1 cellular context compared by ENCODE assay signal in genomic region chr12:64625243-64626077, GRCh38.
TF ChIP-seq lines count a peak whose summit lies in the region.

No MANE protein-coding gene starts in this region.

TF ChIP-seq in K562, 482 proteins besides CTCF, POLR2A, EP300 and RAD21 (continued from another document and continues in another):
- TF ChIP-seq, protein P1, sequence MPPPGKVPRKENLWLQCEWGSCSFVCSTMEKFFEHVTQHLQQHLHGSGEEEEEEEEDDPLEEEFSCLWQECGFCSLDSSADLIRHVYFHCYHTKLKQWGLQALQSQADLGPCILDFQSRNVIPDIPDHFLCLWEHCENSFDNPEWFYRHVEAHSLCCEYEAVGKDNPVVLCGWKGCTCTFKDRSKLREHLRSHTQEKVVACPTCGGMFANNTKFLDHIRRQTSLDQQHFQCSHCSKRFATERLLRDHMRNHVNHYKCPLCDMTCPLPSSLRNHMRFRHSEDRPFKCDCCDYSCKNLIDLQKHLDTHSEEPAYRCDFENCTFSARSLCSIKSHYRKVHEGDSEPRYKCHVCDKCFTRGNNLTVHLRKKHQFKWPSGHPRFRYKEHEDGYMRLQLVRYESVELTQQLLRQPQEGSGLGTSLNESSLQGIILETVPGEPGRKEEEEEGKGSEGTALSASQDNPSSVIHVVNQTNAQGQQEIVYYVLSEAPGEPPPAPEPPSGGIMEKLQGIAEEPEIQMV (tag; conservative IDR thresholded peaks at IDR 0.05; ENCODE audit: low read depth) = no peak
- TF ChIP-seq BRD9 (IDR thresholded peaks at IDR 0.05; ENCODE audit: low read depth, partially characterized antibody) = peak; percentile 75
- no peak for TF ChIP-seq ZNF232 (CRISPR knock-in tag; IDR thresholded peaks at IDR 0.05)
- peak in 1 of 2 experiments; percentile 32; a peak in 1 of 4 replicates for TF ChIP-seq HDAC1 (IDR thresholded peaks at IDR 0.05)
- no peak for TF ChIP-seq PTRF (tag; IDR thresholded peaks at IDR 0.05)
- no peak for TF ChIP-seq PCBP2 (IDR thresholded peaks at IDR 0.05; ENCODE audit: low read depth, low read length, poor library complexity, severe bottlenecking)
- peak; percentile 96 for TF ChIP-seq ZNF384 (IDR thresholded peaks at IDR 0.05; ENCODE audit: low read depth, low read length)
- TF ChIP-seq, protein P2, sequence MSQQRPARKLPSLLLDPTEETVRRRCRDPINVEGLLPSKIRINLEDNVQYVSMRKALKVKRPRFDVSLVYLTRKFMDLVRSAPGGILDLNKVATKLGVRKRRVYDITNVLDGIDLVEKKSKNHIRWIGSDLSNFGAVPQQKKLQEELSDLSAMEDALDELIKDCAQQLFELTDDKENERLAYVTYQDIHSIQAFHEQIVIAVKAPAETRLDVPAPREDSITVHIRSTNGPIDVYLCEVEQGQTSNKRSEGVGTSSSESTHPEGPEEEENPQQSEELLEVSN (IDR thresholded peaks at IDR 0.05; ENCODE audit: borderline replicate concordance in 1 of 2, extremely low read depth in 1 of 2, insufficient read depth in 1 of 2, insufficient read length in 1 of 2, low read depth in 1 of 2, low read length in 1 of 2, poor library complexity in 1 of 2, severe bottlenecking in 1 of 2) = no peak
- no peak for TF ChIP-seq ZBTB1 (CRISPR knock-in tag; IDR thresholded peaks at IDR 0.05; ENCODE audit: borderline replicate concordance, low read depth)
- peak; percentile 83; the same call in 1 of the 2 replicates for TF ChIP-seq NBN (IDR thresholded peaks at IDR 0.05; ENCODE audit: low read depth)
- no peak for TF ChIP-seq HNRNPK (IDR thresholded peaks at IDR 0.05; ENCODE audit: low read depth, low read length, poor library complexity, severe bottlenecking)
- 0 out of 2 replicates have a peak, but pooled peaks have one; percentile 30 for TF ChIP-seq BCL6 (CRISPR knock-in tag; IDR thresholded peaks at IDR 0.05)
- TF ChIP-seq NFRKB (IDR thresholded peaks at IDR 0.05; ENCODE audit: low read depth) = 0 out of 2 replicates have a peak, but pooled peaks have one; percentile 75
- TF ChIP-seq, protein P3, sequence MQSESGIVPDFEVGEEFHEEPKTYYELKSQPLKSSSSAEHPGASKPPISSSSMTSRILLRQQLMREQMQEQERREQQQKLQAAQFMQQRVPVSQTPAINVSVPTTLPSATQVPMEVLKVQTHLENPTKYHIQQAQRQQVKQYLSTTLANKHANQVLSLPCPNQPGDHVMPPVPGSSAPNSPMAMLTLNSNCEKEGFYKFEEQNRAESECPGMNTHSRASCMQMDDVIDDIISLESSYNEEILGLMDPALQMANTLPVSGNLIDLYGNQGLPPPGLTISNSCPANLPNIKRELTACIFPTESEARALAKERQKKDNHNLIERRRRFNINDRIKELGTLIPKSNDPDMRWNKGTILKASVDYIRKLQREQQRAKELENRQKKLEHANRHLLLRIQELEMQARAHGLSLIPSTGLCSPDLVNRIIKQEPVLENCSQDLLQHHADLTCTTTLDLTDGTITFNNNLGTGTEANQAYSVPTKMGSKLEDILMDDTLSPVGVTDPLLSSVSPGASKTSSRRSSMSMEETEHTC (IDR thresholded peaks at IDR 0.05) = peak; percentile 91
- TF ChIP-seq RBM39 (optimal IDR thresholded peaks at IDR 0.05; ENCODE audit: low read depth, low read length) = no peak
- TF ChIP-seq, protein P4, sequence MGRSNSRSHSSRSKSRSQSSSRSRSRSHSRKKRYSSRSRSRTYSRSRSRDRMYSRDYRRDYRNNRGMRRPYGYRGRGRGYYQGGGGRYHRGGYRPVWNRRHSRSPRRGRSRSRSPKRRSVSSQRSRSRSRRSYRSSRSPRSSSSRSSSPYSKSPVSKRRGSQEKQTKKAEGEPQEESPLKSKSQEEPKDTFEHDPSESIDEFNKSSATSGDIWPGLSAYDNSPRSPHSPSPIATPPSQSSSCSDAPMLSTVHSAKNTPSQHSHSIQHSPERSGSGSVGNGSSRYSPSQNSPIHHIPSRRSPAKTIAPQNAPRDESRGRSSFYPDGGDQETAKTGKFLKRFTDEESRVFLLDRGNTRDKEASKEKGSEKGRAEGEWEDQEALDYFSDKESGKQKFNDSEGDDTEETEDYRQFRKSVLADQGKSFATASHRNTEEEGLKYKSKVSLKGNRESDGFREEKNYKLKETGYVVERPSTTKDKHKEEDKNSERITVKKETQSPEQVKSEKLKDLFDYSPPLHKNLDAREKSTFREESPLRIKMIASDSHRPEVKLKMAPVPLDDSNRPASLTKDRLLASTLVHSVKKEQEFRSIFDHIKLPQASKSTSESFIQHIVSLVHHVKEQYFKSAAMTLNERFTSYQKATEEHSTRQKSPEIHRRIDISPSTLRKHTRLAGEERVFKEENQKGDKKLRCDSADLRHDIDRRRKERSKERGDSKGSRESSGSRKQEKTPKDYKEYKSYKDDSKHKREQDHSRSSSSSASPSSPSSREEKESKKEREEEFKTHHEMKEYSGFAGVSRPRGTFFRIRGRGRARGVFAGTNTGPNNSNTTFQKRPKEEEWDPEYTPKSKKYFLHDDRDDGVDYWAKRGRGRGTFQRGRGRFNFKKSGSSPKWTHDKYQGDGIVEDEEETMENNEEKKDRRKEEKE (IDR thresholded peaks at IDR 0.05; ENCODE audit: borderline replicate concordance in 1 of 2, control insufficient read depth in 1 of 2, low read depth in 2 of 2, low read length in 1 of 2) = 0 out of 4 replicates have a peak, but pooled peaks of 1 of the 2 experiments have one; percentile 18
- no peak for TF ChIP-seq DLX4 (CRISPR knock-in tag; IDR thresholded peaks at IDR 0.05)
- peak; percentile 30; the same call in 1 of the 2 replicates for TF ChIP-seq ERF (CRISPR knock-in tag; IDR thresholded peaks at IDR 0.05)
- TF ChIP-seq RFX7 (CRISPR knock-in tag; IDR thresholded peaks at IDR 0.05) = no peak
- no peak for TF ChIP-seq RNF219 (CRISPR knock-in tag; IDR thresholded peaks at IDR 0.05)
- TF ChIP-seq SIX5 (IDR thresholded peaks at IDR 0.05; ENCODE audit: borderline replicate concordance in 1 of 2, insufficient read depth in 1 of 2, low read depth in 1 of 2, low read length in 2 of 2) = no peak
- TF ChIP-seq, protein P5, sequence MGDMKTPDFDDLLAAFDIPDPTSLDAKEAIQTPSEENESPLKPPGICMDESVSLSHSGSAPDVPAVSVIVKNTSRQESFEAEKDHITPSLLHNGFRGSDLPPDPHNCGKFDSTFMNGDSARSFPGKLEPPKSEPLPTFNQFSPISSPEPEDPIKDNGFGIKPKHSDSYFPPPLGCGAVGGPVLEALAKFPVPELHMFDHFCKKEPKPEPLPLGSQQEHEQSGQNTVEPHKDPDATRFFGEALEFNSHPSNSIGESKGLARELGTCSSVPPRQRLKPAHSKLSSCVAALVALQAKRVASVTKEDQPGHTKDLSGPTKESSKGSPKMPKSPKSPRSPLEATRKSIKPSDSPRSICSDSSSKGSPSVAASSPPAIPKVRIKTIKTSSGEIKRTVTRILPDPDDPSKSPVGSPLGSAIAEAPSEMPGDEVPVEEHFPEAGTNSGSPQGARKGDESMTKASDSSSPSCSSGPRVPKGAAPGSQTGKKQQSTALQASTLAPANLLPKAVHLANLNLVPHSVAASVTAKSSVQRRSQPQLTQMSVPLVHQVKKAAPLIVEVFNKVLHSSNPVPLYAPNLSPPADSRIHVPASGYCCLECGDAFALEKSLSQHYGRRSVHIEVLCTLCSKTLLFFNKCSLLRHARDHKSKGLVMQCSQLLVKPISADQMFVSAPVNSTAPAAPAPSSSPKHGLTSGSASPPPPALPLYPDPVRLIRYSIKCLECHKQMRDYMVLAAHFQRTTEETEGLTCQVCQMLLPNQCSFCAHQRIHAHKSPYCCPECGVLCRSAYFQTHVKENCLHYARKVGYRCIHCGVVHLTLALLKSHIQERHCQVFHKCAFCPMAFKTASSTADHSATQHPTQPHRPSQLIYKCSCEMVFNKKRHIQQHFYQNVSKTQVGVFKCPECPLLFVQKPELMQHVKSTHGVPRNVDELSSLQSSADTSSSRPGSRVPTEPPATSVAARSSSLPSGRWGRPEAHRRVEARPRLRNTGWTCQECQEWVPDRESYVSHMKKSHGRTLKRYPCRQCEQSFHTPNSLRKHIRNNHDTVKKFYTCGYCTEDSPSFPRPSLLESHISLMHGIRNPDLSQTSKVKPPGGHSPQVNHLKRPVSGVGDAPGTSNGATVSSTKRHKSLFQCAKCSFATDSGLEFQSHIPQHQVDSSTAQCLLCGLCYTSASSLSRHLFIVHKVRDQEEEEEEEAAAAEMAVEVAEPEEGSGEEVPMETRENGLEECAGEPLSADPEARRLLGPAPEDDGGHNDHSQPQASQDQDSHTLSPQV (IDR thresholded peaks at IDR 0.05) = peak; percentile 53; the same call in 1 of the 2 replicates
- TF ChIP-seq TAF15 (IDR thresholded peaks at IDR 0.05; ENCODE audit: low read depth, low read length) = no peak
- TF ChIP-seq PREB (CRISPR knock-in tag; IDR thresholded peaks at IDR 0.05) = 0 out of 2 replicates have a peak, but pooled peaks have one; percentile 44
